ENCODE assay signal across 8 cellular contexts in genomic region chr1:204407314-204407971, GRCh38. TPM values are rescaled to one million over a fixed set of nuclear protein-coding genes. Genes with fewer than 3 reads are reported as not detected.
A peak's percentile ranks its signal among the peaks of the same experiment; 100 is the strongest.
DNase-seq lines count a peak whose midpoint lies in the region; ATAC-seq and FAIRE-seq lines count a peak whose summit lies in the region.

No MANE protein-coding gene starts in this region.

- intact Hi-C loops in activated T-helper 2 cell treated with anti-CD3 and anti-CD28 coated beads, Interferon-gamma antibody, Interleukin-2, Interleukin-4, amounts not matched to agents 10 μg/mL and 5 μg/mL and 100 μg/mL, durations not matched to agents 14 hours and 24 hours and 36 hours (cut with micrococcal nuclease), result no loop called here

- H3K36me3 ChIP-seq in stomach smooth muscle (ENCODE audit: control insufficient read depth in 2 of 2, insufficient read depth in 2 of 2, low read length in 2 of 2), result peaks cover 12 to 27% of the 10 kb centered on the region in 2 donors

- no peak for ATAC-seq in GM21360 (IDR thresholded peaks at IDR 0.05; ENCODE audit: unreplicated experiment)

- peaks cover 7% of the 10 kb centered on the region for H3K4me1 ChIP-seq in stomach smooth muscle (ENCODE audit: control insufficient read depth, insufficient read depth, low read length)

- H3K9me3 Mint-ChIP-seq in T-helper 2 cell treated with Interferon-gamma antibody and Interleukin-4, amounts not matched to agents 5 μg/mL and 100 μg/mL, for 36 hours, result no peaks in the 10 kb centered on the region
- H3K9me3 Mint-ChIP-seq in activated T-helper 2 cell treated with anti-CD3 and anti-CD28 coated beads, Interferon-gamma antibody, Interleukin-2, Interleukin-4, amounts not matched to agents 10 μg/mL and 5 μg/mL and 100 μg/mL, durations not matched to agents 14 hours and 24 hours and 36 hours, result no peaks in the 10 kb centered on the region
- no peaks in the 10 kb centered on the region for H3K9me3 Mint-ChIP-seq in immature natural killer cell

- H3K27ac Mint-ChIP-seq in T-helper 2 cell treated with Interferon-gamma antibody and Interleukin-4, amounts not matched to agents 5 μg/mL and 100 μg/mL, for 36 hours, result peak overlapping the region; percentile 12
- no peak overlapping the region for H3K27ac Mint-ChIP-seq in activated T-helper 2 cell treated with anti-CD3 and anti-CD28 coated beads, Interferon-gamma antibody, Interleukin-2, Interleukin-4, amounts not matched to agents 10 μg/mL and 5 μg/mL and 100 μg/mL, durations not matched to agents 14 hours and 24 hours and 36 hours
- peak overlapping the region; percentile 15 to 100 (median 93) for H3K27ac Mint-ChIP-seq in immature natural killer cell

- H3K27ac ChIP-seq in stomach smooth muscle (ENCODE audit: low read length), result no peak overlapping the region

- peak overlapping the region; percentile 99 for H3K4me3 Mint-ChIP-seq in T-helper 2 cell treated with Interferon-gamma antibody and Interleukin-4, amounts not matched to agents 5 μg/mL and 100 μg/mL, for 36 hours
- peak overlapping the region; percentile 98 for H3K4me3 Mint-ChIP-seq in activated T-helper 2 cell treated with anti-CD3 and anti-CD28 coated beads, Interferon-gamma antibody, Interleukin-2, Interleukin-4, amounts not matched to agents 10 μg/mL and 5 μg/mL and 100 μg/mL, durations not matched to agents 14 hours and 24 hours and 36 hours (ENCODE audit: low read depth)
- peak overlapping the region; percentile 92 to 99 (median 99) for H3K4me3 Mint-ChIP-seq in immature natural killer cell

- no peaks in the 10 kb centered on the region for H3K9me3 ChIP-seq in stomach smooth muscle (ENCODE audit: control insufficient read depth in 2 of 2, low read length in 2 of 2)

- no peak for FAIRE-seq in frontal cortex (lab: Jason Lieb, UNC)

- peaks cover 65% of the 10 kb centered on the region for H3K36me3 Mint-ChIP-seq in T-helper 2 cell treated with Interferon-gamma antibody and Interleukin-4, amounts not matched to agents 5 μg/mL and 100 μg/mL, for 36 hours (ENCODE audit: low read depth)
- peaks cover 77% of the 10 kb centered on the region for H3K36me3 Mint-ChIP-seq in activated T-helper 2 cell treated with anti-CD3 and anti-CD28 coated beads, Interferon-gamma antibody, Interleukin-2, Interleukin-4, amounts not matched to agents 10 μg/mL and 5 μg/mL and 100 μg/mL, durations not matched to agents 14 hours and 24 hours and 36 hours (ENCODE audit: low read depth)
- H3K36me3 Mint-ChIP-seq in immature natural killer cell, result peaks cover 0 to 20% (median 4%) of the 10 kb centered on the region in 3 donors

- peak overlapping the region; percentile 52 to 100 for H3K9ac ChIP-seq in stomach smooth muscle (ENCODE audit: low read length in 2 of 2)

- peak overlapping the region; percentile 97 to 99 for H3K4me3 ChIP-seq in stomach smooth muscle (ENCODE audit: low read length in 2 of 2)

- H3K4me1 Mint-ChIP-seq in T-helper 2 cell treated with Interferon-gamma antibody and Interleukin-4, amounts not matched to agents 5 μg/mL and 100 μg/mL, for 36 hours (ENCODE audit: low read depth), result peaks cover 18% of the 10 kb centered on the region
- peaks cover 14% of the 10 kb centered on the region for H3K4me1 Mint-ChIP-seq in activated T-helper 2 cell treated with anti-CD3 and anti-CD28 coated beads, Interferon-gamma antibody, Interleukin-2, Interleukin-4, amounts not matched to agents 10 μg/mL and 5 μg/mL and 100 μg/mL, durations not matched to agents 14 hours and 24 hours and 36 hours (ENCODE audit: low read depth)
- peaks cover 57 to 80% of the 10 kb centered on the region in 2 donors for H3K4me1 Mint-ChIP-seq in immature natural killer cell

- H3K27me3 Mint-ChIP-seq in T-helper 2 cell treated with Interferon-gamma antibody and Interleukin-4, amounts not matched to agents 5 μg/mL and 100 μg/mL, for 36 hours (ENCODE audit: low read depth), result no peaks in the 10 kb centered on the region
- no peaks in the 10 kb centered on the region for H3K27me3 Mint-ChIP-seq in activated T-helper 2 cell treated with anti-CD3 and anti-CD28 coated beads, Interferon-gamma antibody, Interleukin-2, Interleukin-4, amounts not matched to agents 10 μg/mL and 5 μg/mL and 100 μg/mL, durations not matched to agents 14 hours and 24 hours and 36 hours (ENCODE audit: low read depth)
- H3K27me3 Mint-ChIP-seq in immature natural killer cell (ENCODE audit: low read depth in 3 of 3), result peaks cover 13 to 15% (median 14%) of the 10 kb centered on the region in 3 donors

- no peaks in the 10 kb centered on the region for H3K27me3 ChIP-seq in stomach smooth muscle (ENCODE audit: control insufficient read depth in 1 of 2, insufficient read depth in 2 of 2, low read length in 2 of 2)

- no peak for DNase-seq in T-helper 2 cell treated with Interferon-gamma antibody and Interleukin-4, amounts not matched to agents 5 μg/mL and 100 μg/mL, for 36 hours (ENCODE audit: low spot score)
- DNase-seq in T-helper 2 cell (no peak), immature natural killer cell (no peak), frontal cortex (ENCODE audit: low spot score in 2 of 2) (no peak), A172 (ENCODE audit: low spot score) (no peak)
- no peak for DNase-seq in activated T-helper 2 cell treated with anti-CD3 and anti-CD28 coated beads, Interferon-gamma antibody, Interleukin-2, Interleukin-4, amounts not matched to agents 10 μg/mL and 5 μg/mL and 100 μg/mL, durations not matched to agents 14 hours and 24 hours and 36 hours (ENCODE audit: low spot score)

RNA-seq across cellular contexts. Expression of gene PPP1R15B, which starts 4.2 kb away (rescaled TPM):
- 63.4 and 64.3 TPM in 2 replicates for total RNA-seq in activated T-helper 2 cell treated with anti-CD3 and anti-CD28 coated beads, Interferon-gamma antibody, Interleukin-2, Interleukin-4, amounts not matched to agents 10 μg/mL and 5 μg/mL and 100 μg/mL, durations not matched to agents 14 hours and 24 hours and 36 hours
- polyA plus RNA-seq in immature natural killer cell, result 10 to 100 TPM; 13.5 to 23.0 (median 17.3) TPM
- 42.4 TPM for total RNA-seq in frontal cortex
- 27.8 and 34.5 TPM in 2 replicates for total RNA-seq in A172 (2014; rRNA removed; shearing (Covaris generic))

RNA-seq across cellular contexts. Expression of gene PLEKHA6, which starts 47.7 kb away (rescaled TPM):
- 0.52 and 1.9 TPM in 2 replicates for total RNA-seq in activated T-helper 2 cell treated with anti-CD3 and anti-CD28 coated beads, Interferon-gamma antibody, Interleukin-2, Interleukin-4, amounts not matched to agents 10 μg/mL and 5 μg/mL and 100 μg/mL, durations not matched to agents 14 hours and 24 hours and 36 hours
- not detected for polyA plus RNA-seq in immature natural killer cell
- total RNA-seq in frontal cortex, result 11.0 TPM
- 0.02 and 0.17 TPM in 2 replicates for total RNA-seq in A172 (2014; rRNA removed; shearing (Covaris generic))
